Comparison of ENCODE assay signal across 12 cellular contexts in the genomic region with DNA sequence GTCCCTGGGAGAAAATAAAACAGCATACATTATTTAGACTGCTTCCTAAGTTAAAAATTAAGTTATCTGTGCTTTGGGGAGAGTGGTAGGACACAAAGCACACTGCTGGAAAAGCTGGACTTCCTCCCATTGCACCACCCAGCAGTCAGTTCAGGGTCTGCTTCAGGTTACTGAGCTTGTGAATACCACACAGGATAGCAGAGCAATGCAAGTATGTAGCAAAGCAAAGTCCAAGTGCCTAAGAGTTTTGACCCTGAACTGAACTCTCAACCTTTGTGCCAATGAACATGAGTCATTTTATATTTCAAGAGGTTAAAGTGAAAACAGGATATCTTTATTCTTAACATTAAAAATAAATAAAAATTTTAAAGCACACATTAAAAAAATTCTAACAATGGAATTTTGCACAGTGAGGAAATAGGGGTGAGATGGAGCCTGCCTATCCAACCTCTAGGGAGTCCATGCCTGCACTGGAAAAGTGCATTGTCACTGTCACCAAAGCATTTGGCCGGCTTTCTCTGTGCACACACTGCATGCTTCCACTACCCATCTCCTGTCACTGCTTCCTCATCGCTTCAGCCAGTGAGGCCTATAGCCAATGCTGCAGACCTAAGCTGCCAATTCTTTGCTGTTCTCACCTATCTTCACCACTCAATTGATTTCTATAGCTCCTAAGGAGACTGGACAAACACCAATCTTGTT. TPM values are rescaled to one million over a fixed set of nuclear protein-coding genes. Genes with fewer than 3 reads are reported as not detected.
A peak's percentile ranks its signal among the peaks of the same experiment; 100 is the strongest.
DNase-seq lines count a peak whose midpoint lies in the region; ATAC-seq and TF ChIP-seq lines count a peak whose summit lies in the region.
"Had no signal": no experiment of that assay in that cellular context is flagged by ENCODE, and none has a peak within 500 bp of the region (broad histone marks: within the 10 kb centered on the region; RNA-seq: fewer than 3 reads in every experiment).

No MANE protein-coding gene starts in this region.

- H3K4me3 ChIP-seq in foreskin fibroblast (ENCODE audit: low read depth in 1 of 2, low read length in 2 of 2) (no peak overlapping the region), gastrocnemius medialis (no peak overlapping the region)
- H3K4me3 ChIP-seq: HAP-1 had no signal

- H3K9me3 ChIP-seq in gastrocnemius medialis = no peaks in the 10 kb centered on the region
- H3K9me3 ChIP-seq: HAP-1 had no signal

- H3K4me1 ChIP-seq in gastrocnemius medialis = peaks cover 3 to 13% of the 10 kb centered on the region in 2 donors
- H3K4me1 ChIP-seq: HAP-1 had no signal

- in situ Hi-C loops in gastrocnemius medialis (cut with MboI; ENCODE audit: low sequenced_read_pairs in 4 of 4) = no loop called here

- H3K36me3 ChIP-seq in gastrocnemius medialis = no peaks in the 10 kb centered on the region
- H3K36me3 ChIP-seq: HAP-1 had no signal

- peak overlapping the region in 3 of 4 donors; percentile 2 to 54 (median 30) for H3K27ac ChIP-seq in gastrocnemius medialis

- intact Hi-C loops in gastrocnemius medialis (cut with DNase I; ENCODE audit: low total_unique reads) = no loop called here

- no peaks in the 10 kb centered on the region for H3K27me3 ChIP-seq in gastrocnemius medialis

- no peak for TF ChIP-seq POLR2A in gastrocnemius medialis (IDR thresholded peaks at IDR 0.05)

- TF ChIP-seq CTCF in foreskin fibroblast (IDR thresholded peaks at IDR 0.05; ENCODE audit: low read depth, low read length) (no peak), gastrocnemius medialis (IDR thresholded peaks at IDR 0.05 in 4 of 5, conservative IDR thresholded peaks at IDR 0.05 in 1 of 5) (no peak)

- peak; percentile 62 to 92 for ATAC-seq in gastrocnemius medialis
- ATAC-seq in HG03378 (IDR thresholded peaks at IDR 0.05; ENCODE audit: unreplicated experiment) = no peak
- ATAC-seq: T-cell had no signal

- DNase-seq in HT1080 (ENCODE audit: low read depth) (peak; percentile 19), SKM-1 treated with dmso at 0.1 percent for 144 hours (lab: John Stamatoyannopoulos, UW; ENCODE audit: unreplicated experiment) (peak; percentile 39), foreskin fibroblast (peak; percentile 27 to 65), gastrocnemius medialis (peak; percentile 8 to 43), DMS79 treated with DMSO at 0.1 percent for 48 hours (lab: John Stamatoyannopoulos, UW) (no peak), NCI-H1436 treated with DMSO at 0.1 percent for 48 hours (lab: John Stamatoyannopoulos, UW) (no peak), activated gamma-delta T cell (lab: John Stamatoyannopoulos, UW) (no peak)
- DNase-seq: NCI-H2171 treated with DMSO at 0.1 percent for 48 hours; stimulated activated CD4-positive, alpha-beta T cell treated with anti-CD3 and anti-CD28 coated beads, Interleukin-1b, Interleukin-23, amount 100 ng/mL, for 48 hours; T-cell had no signal

RNA-seq across cellular contexts. Expression of a gene that starts 50.9 kb away (rescaled TPM):
- 3.1 and 3.8 TPM in 2 replicates for total RNA-seq in HT1080 (2014; rRNA removed; shearing (Covaris generic))
- polyA plus RNA-seq in HT1080 (2015; cell fraction: cytosol; rRNA removed) = 1.5 TPM in 2 replicates
- 2.0 and 3.2 TPM in 2 replicates for polyA plus RNA-seq in HT1080 (2015; cell fraction: nucleus; rRNA removed)
- under 1 TPM in 3 of 4 donors, not detected in 1; 0.22 to 0.75 (median 0.23) TPM for total RNA-seq in gastrocnemius medialis

Comparison
In these comparisons a context has a peak if more than half of its experiments do, and no peak if none do; other contexts are left out.
1. DNase-seq: peak in HT1080 (single experiment), SKM-1 treated with dmso at 0.1 percent for 144 hours (single experiment), foreskin fibroblast (2 of 2) and gastrocnemius medialis (2 of 2); none in DMS79 treated with DMSO at 0.1 percent for 48 hours (single experiment), NCI-H1436 treated with DMSO at 0.1 percent for 48 hours (single experiment) and activated gamma-delta T cell (single experiment).